In the genomic region with DNA sequence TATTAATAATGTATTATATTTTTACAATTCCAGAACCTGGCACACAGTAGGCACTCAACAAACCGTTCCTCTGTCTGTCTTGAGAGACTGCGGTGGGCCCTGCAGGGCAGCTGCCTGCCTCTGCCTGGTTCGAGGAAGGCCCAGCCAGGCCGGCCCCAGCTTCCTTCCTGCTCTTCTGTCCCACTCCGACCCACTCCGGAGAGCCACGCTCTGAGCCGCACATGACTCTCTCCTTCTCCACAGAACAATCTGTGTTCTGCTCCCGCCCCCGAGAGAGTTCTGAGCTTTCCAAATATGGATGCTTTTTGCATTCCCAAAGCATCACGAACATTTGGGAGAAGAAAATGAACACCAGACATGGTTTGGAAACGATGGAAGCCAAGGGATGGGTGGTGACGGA, we compare ENCODE assay signal across 8 cellular contexts. TPM values are rescaled to one million over a fixed set of nuclear protein-coding genes. Genes with fewer than 3 reads are reported as not detected.
DNase-seq lines count a peak whose midpoint lies in the region; ATAC-seq and TF ChIP-seq lines count a peak whose summit lies in the region.

No MANE protein-coding gene starts in this region.

- peak overlapping the region; percentile 81 for H3K4me2 ChIP-seq in Loucy (ENCODE audit: low read depth, low read length, poor library complexity, severe bottlenecking)

- peaks cover 8% of the 10 kb centered on the region; the same call in 1 of the 2 replicates for H3K9me3 ChIP-seq in Loucy (ENCODE audit: insufficient read depth, low read depth, low read length)

- H3K36me3 ChIP-seq in Loucy (ENCODE audit: insufficient read depth, low read length): no peaks in the 10 kb centered on the region

- H3K27me3 ChIP-seq in Loucy (ENCODE audit: insufficient read depth, low read length, poor library complexity, severe bottlenecking): no peaks in the 10 kb centered on the region

- peak overlapping the region; percentile 94; the same call in 1 of the 2 replicates for H2AFZ ChIP-seq in Loucy (ENCODE audit: low read length)

- peaks cover 4% of the 10 kb centered on the region; the same call in 1 of the 2 replicates for H3F3A ChIP-seq in Loucy (ENCODE audit: low read depth)

- TF ChIP-seq CTCF in Loucy (conservative IDR thresholded peaks at IDR 0.05; ENCODE audit: low read length): no peak
- no peak for TF ChIP-seq CTCF in lower leg skin (IDR thresholded peaks at IDR 0.05)

- TF ChIP-seq POLR2A in lower leg skin (IDR thresholded peaks at IDR 0.05): no peak

- no peaks in the 10 kb centered on the region for H3K9me2 ChIP-seq in Loucy (replicated peaks; ENCODE audit: low read depth, low read length)

- 41 to 45% methylated on average over 13 of the region's 13 CpGs for WGBS in lower leg skin, 2 donors

- peaks cover 19% of the 10 kb centered on the region for H3K4me1 ChIP-seq in Loucy (ENCODE audit: insufficient read depth, low read length, poor library complexity, severe bottlenecking)

- intact Hi-C loops in lower leg skin (cut with DNase I; ENCODE audit: low total_unique reads): no loop called here

- peak overlapping the region; percentile 72 for H3K4me3 ChIP-seq in Loucy (ENCODE audit: low read length, poor library complexity, severe bottlenecking)
- no peak overlapping the region for H3K4me3 ChIP-seq in lower leg skin (ENCODE audit: low read depth, poor library complexity, severe bottlenecking)

- peak overlapping the region; percentile 67 for H3K9ac ChIP-seq in Loucy (ENCODE audit: low read depth, low read length, poor library complexity, severe bottlenecking)

- no peaks in the 10 kb centered on the region for H3K79me2 ChIP-seq in Loucy (ENCODE audit: insufficient read depth, low read length)

- H3K27ac ChIP-seq in caudate nucleus (ENCODE audit: low read depth, low read length): peak overlapping the region; percentile 99

- ATAC-seq in HG02884 (IDR thresholded peaks at IDR 0.05; ENCODE audit: unreplicated experiment) (no peak), GM19455 (IDR thresholded peaks at IDR 0.05; ENCODE audit: unreplicated experiment) (no peak)

- DNase-seq in EL (peak; percentile 24), caudate nucleus (lab: John Stamatoyannopoulos, UW) (peak in 41 of 61 donors; percentile 18 to 78 (median 41)), lower leg skin (ENCODE audit: low spot score in 2 of 2) (peak; percentile 54 to 93), superior temporal gyrus (ENCODE audit: extremely low spot score) (peak; percentile 74), HPDE6-E6E7 (ENCODE audit: extremely low spot score) (no peak)

- no peaks in the 10 kb centered on the region for H4K20me1 ChIP-seq in Loucy (ENCODE audit: insufficient read depth, low read length, poor library complexity, severe bottlenecking)

RNA-seq across cellular contexts. Expression of gene TTC7B, which starts 57.3 kb away (rescaled TPM):
- total RNA-seq in lower leg skin: 10 to 100 TPM; 10.3 to 28.7 (median 20.2) TPM
